1 cellular context compared by ENCODE assay signal in genomic region chrX:54483946-54484345, GRCh38.
TF ChIP-seq lines count a peak whose summit lies in the region.

No MANE protein-coding gene starts in this region.

TF ChIP-seq in GM23338, 12 proteins besides CTCF, POLR2A, EP300 and RAD21 (continued from another document):
- TF ChIP-seq ZNF462 (CRISPR knock-in tag; IDR thresholded peaks at IDR 0.05) (no peak), NANOG (IDR thresholded peaks at IDR 0.05; ENCODE audit: borderline replicate concordance) (no peak), JUNB (IDR thresholded peaks at IDR 0.05; ENCODE audit: unreplicated experiment) (no peak), ZNF114 (CRISPR knock-in tag; IDR thresholded peaks at IDR 0.05) (no peak), ETS1 (IDR thresholded peaks at IDR 0.05) (no peak), REST (IDR thresholded peaks at IDR 0.05; ENCODE audit: unreplicated experiment) (no peak), ZNF331 (CRISPR knock-in tag; IDR thresholded peaks at IDR 0.05; ENCODE audit: low read depth) (no peak), STAT1 (IDR thresholded peaks at IDR 0.05; ENCODE audit: unreplicated experiment) (no peak)
